In genomic region chr6:34791842-34792604, GRCh38 we compare ENCODE assay signal across 1 cellular context.
TF ChIP-seq lines count a peak whose summit lies in the region.

Gene BLTP3A, plus strand, starts transcription at chr6:34792083. Its CDS starts 168 bp downstream, at chr6:34792251.

TF ChIP-seq in WTC11, 78 proteins besides CTCF, POLR2A, EP300 and RAD21 (continued from another document):
- TF ChIP-seq FOXP4 (CRISPR knock-in tag; IDR thresholded peaks at IDR 0.05) (0 out of 2 replicates have a peak, but pooled peaks have one; percentile 8), NFATC4 (CRISPR knock-in tag; IDR thresholded peaks at IDR 0.05) (peak; percentile 36; the same call in 1 of the 2 replicates), FOXP1 (CRISPR knock-in tag; IDR thresholded peaks at IDR 0.05; ENCODE audit: borderline replicate concordance) (peak; percentile 52; the same call in 1 of the 2 replicates), ZNF232 (CRISPR knock-in tag; IDR thresholded peaks at IDR 0.05) (0 out of 2 replicates have a peak, but pooled peaks have one; percentile 52)
- TF ChIP-seq, protein P1, sequence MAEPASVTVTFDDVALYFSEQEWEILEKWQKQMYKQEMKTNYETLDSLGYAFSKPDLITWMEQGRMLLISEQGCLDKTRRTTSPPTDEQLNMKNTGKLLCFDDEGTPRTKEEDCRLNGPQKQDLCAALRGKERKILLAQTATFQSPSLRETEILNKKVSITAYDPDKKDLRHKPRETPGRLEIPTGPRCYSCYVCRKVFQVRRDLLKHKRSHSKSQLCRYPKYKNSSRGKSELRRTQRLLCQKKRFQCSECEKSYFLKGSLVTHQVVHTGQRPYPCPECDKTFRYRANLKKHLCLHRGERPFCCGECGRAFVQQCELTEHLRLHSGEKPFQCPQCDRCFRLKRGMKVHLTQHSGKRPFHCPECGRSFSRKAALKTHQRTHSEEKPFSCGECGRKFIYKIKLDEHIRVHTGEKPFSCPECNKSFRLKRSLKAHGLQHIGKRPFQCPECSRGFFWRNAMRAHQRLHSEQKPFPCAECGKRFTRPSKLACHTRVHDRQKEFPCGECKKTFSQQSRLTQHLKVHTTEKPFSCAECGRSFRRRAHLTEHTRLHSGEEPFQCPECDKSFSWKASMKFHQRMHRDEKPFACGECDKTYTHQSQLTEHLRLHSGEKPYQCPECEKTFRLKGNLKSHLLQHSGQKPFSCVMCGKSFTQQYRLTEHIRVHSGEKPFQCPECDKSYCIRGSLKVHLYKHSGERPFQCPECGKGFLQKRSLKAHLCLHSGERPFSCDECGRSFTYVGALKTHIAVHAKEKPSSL (CRISPR knock-in tag; conservative IDR thresholded peaks at IDR 0.05): no peak
